ENCODE assay signal across 11 cellular contexts in the genomic region with DNA sequence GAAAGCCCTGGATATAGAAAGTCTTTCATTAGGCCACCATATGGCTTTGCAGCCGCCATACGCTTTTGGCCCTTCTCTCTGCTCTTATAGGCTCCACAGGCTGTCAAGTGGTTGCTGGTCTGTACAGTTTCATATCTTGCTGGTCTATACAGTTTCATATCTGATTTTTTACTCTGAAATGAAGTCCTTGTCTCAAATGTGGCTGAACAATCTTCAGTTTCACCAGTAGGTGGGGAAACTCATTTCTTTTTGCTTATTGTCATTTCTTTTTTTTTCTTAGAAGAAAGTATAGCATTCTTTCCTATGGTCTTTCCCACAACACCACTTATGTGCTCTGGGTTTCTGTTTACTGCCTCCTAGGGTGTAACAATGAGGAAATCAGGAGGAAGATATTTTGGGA.
DNase-seq lines count a peak whose midpoint lies in the region; ATAC-seq and TF ChIP-seq lines count a peak whose summit lies in the region.
"Had no signal": no experiment of that assay in that cellular context is flagged by ENCODE, and none has a peak within 500 bp of the region (broad histone marks: within the 10 kb centered on the region; RNA-seq: fewer than 3 reads in every experiment).

No MANE protein-coding gene starts in this region.

- in situ Hi-C loops in HAP-1 (cut with MboI; ENCODE audit: low sequenced_read_pairs): no loop called here

- no peak for DNase-seq in GM12864 (ENCODE audit: low read depth)
- peak; percentile 35 for DNase-seq in NCI-H69 (lab: John Stamatoyannopoulos, UW)
- peak in 1 of 2 donors; percentile 7 for DNase-seq in foreskin keratinocyte
- DNase-seq in activated gamma-delta T cell (lab: John Stamatoyannopoulos, UW): no peak
- DNase-seq in left lung: no peak
- no peak for DNase-seq in HAP-1 (ENCODE audit: low spot score in 2 of 2)
- DNase-seq: upper lobe of left lung had no signal

- no peaks in the 10 kb centered on the region for H3K4me1 ChIP-seq in foreskin keratinocyte
- H3K4me1 ChIP-seq in left lung: no peaks in the 10 kb centered on the region
- no peaks in the 10 kb centered on the region; the same call in 1 of the 2 replicates for H3K4me1 ChIP-seq in HAP-1
- H3K4me1 ChIP-seq: upper lobe of left lung had no signal

- H3K27me3 ChIP-seq in foreskin keratinocyte (no peaks in the 10 kb centered on the region), left lung (no peaks in the 10 kb centered on the region), HAP-1 (ENCODE audit: low read depth) (peaks cover 5% of the 10 kb centered on the region; the same call in 1 of the 2 replicates)
- H3K27me3 ChIP-seq: upper lobe of left lung had no signal

- H3K4me3 ChIP-seq in GM12864 (ENCODE audit: low read depth, low read length): no peak overlapping the region
- no peak overlapping the region for H3K4me3 ChIP-seq in left lung
- no peak overlapping the region for H3K4me3 ChIP-seq in HAP-1
- H3K4me3 ChIP-seq: lung, upper lobe of left lung had no signal

- peak; percentile 18 for TF ChIP-seq CTCF in GM12864 (IDR thresholded peaks at IDR 0.05; ENCODE audit: low read depth, low read length, missing control alignments)
- peak; percentile 55 for TF ChIP-seq CTCF in foreskin keratinocyte (conservative IDR thresholded peaks at IDR 0.05)
- TF ChIP-seq CTCF in left lung (IDR thresholded peaks at IDR 0.05): no peak

- H3K27ac ChIP-seq in foreskin keratinocyte (no peak overlapping the region), left lung (no peak overlapping the region)
- H3K27ac ChIP-seq: upper lobe of left lung had no signal

- peak; percentile 86 for ATAC-seq in HG02870 (IDR thresholded peaks at IDR 0.05; ENCODE audit: unreplicated experiment)
- ATAC-seq in foreskin keratinocyte: no peak
- no peak for ATAC-seq in left lung
- no peak for ATAC-seq in GM21390 (IDR thresholded peaks at IDR 0.05; ENCODE audit: unreplicated experiment)
- ATAC-seq: activated T-helper 17 cell treated with anti-CD3 and anti-CD28 coated beads, Interleukin-2, amount 50 U/mL, for 72 hours had no signal

- no peaks in the 10 kb centered on the region for H3K36me3 ChIP-seq in left lung
- no peaks in the 10 kb centered on the region for H3K36me3 ChIP-seq in HAP-1 (replicated peaks)
- H3K36me3 ChIP-seq: upper lobe of left lung had no signal

- H3K9me3 ChIP-seq in left lung (no peaks in the 10 kb centered on the region), HAP-1 (no peaks in the 10 kb centered on the region)
- H3K9me3 ChIP-seq: upper lobe of left lung had no signal

- intact Hi-C loops in left lung (cut with DNase I): no loop called here

Comparison
In these comparisons a context has a peak if more than half of its experiments do, and no peak if none do; other contexts are left out.
1. CTCF ChIP-seq: peak in GM12864 (single experiment) and foreskin keratinocyte (single experiment); none in left lung (0 of 2).